ENCODE assay signal across 21 cellular contexts in genomic region chr10:83427101-83427500, GRCh38.
DNase-seq lines count a peak whose midpoint lies in the region; ATAC-seq and TF ChIP-seq lines count a peak whose summit lies in the region.
"Had no signal": no experiment of that assay in that cellular context is flagged by ENCODE, and none has a peak within 500 bp of the region (broad histone marks: within the 10 kb centered on the region; RNA-seq: fewer than 3 reads in every experiment).

No MANE protein-coding gene starts in this region.

- H3K9me3 Mint-ChIP-seq in GM23338, result peaks cover 23% of the 10 kb centered on the region
- H3K9me3 Mint-ChIP-seq in glutamatergic neuron (ENCODE audit: unreplicated experiment), result no peaks in the 10 kb centered on the region
- peaks cover 24% of the 10 kb centered on the region for H3K9me3 Mint-ChIP-seq in nephron

- no peaks in the 10 kb centered on the region for H3K9me3 ChIP-seq in OCI-LY7 (ENCODE audit: low read length)
- H3K9me3 ChIP-seq: A549, BLaER1, Caco-2 had no signal

- no peak overlapping the region for H3K4ac ChIP-seq in mesendoderm (ENCODE audit: low read depth, low read length)

- POLR2A ChIA-PET in OCI-LY7 (lab: Charles Lee), result no interaction called here

- H3K4me1 ChIP-seq in GM23338 (ENCODE audit: insufficient read depth) (peaks cover 2% of the 10 kb centered on the region; the same call in 1 of the 2 replicates), mesendoderm (ENCODE audit: control insufficient read depth, low read depth, low read length) (no peaks in the 10 kb centered on the region), OCI-LY7 (ENCODE audit: insufficient read depth, low read length, poor library complexity, severe bottlenecking) (no peaks in the 10 kb centered on the region)
- H3K4me1 ChIP-seq: A549, BLaER1 had no signal

- no peak overlapping the region for H2BK120ac ChIP-seq in mesendoderm (ENCODE audit: low read depth, low read length)

- H3K36me3 ChIP-seq in GM23338 (ENCODE audit: insufficient read depth), result no peaks in the 10 kb centered on the region
- no peaks in the 10 kb centered on the region for H3K36me3 ChIP-seq in mesendoderm (ENCODE audit: control insufficient read depth, insufficient read depth, low read length)
- no peaks in the 10 kb centered on the region for H3K36me3 ChIP-seq in OCI-LY7 (ENCODE audit: insufficient read depth, low read length)
- H3K36me3 ChIP-seq: BLaER1 had no signal

- no peak overlapping the region for H2AK5ac ChIP-seq in mesendoderm (ENCODE audit: low read length)

- no peaks in the 10 kb centered on the region for H3K27me3 Mint-ChIP-seq in GM23338 (ENCODE audit: insufficient read depth, low read depth, poor library complexity)
- peaks cover 3% of the 10 kb centered on the region for H3K27me3 Mint-ChIP-seq in glutamatergic neuron (ENCODE audit: unreplicated experiment)
- H3K27me3 Mint-ChIP-seq in nephron (ENCODE audit: low read depth), result no peaks in the 10 kb centered on the region
- H3K27me3 Mint-ChIP-seq: CD4-positive, CD25-positive, alpha-beta regulatory T cell had no signal

- no peak overlapping the region for H2BK5ac ChIP-seq in mesendoderm (ENCODE audit: low read length)

- H3K56ac ChIP-seq in mesendoderm (ENCODE audit: low read length), result no peak overlapping the region

- H4K5ac ChIP-seq in mesendoderm (ENCODE audit: low read length), result no peak overlapping the region

- H3K4me2 ChIP-seq in GM23338 (no peak overlapping the region), mesendoderm (ENCODE audit: low read length) (no peak overlapping the region), OCI-LY7 (ENCODE audit: low read length) (no peak overlapping the region)
- H3K4me2 ChIP-seq: A549, BLaER1 had no signal

- H3K9ac ChIP-seq in mesendoderm (ENCODE audit: low read length), result no peak overlapping the region
- H3K9ac ChIP-seq: BLaER1 had no signal

- no peak overlapping the region for H3K4me3 Mint-ChIP-seq in GM23338
- H3K4me3 Mint-ChIP-seq in glutamatergic neuron (ENCODE audit: unreplicated experiment), result no peak overlapping the region
- no peak overlapping the region for H3K4me3 Mint-ChIP-seq in nephron
- H3K4me3 Mint-ChIP-seq: CD4-positive, CD25-positive, alpha-beta regulatory T cell; CD8-positive, alpha-beta T cell had no signal

- H4K8ac ChIP-seq in mesendoderm (ENCODE audit: low read depth, low read length), result no peak overlapping the region

- no peak overlapping the region for H3K27ac ChIP-seq in GM23338 (ENCODE audit: low read depth)
- H3K27ac ChIP-seq in mesendoderm (ENCODE audit: low read depth, low read length), result no peak overlapping the region
- H3K27ac ChIP-seq in OCI-LY7 (ENCODE audit: low read depth, low read length, poor library complexity, severe bottlenecking), result no peak overlapping the region
- H3K27ac ChIP-seq: A549, BLaER1, C4-2B had no signal

- no peaks in the 10 kb centered on the region for H3K79me1 ChIP-seq in mesendoderm (ENCODE audit: low read length)

- WGBS in mesendoderm (ENCODE audit: extremely low coverage, insufficient coverage, low lambda C conversion rate), result no CpG with 5 or more reads among the region's 4 CpGs

- peak overlapping the region; percentile 9; the same call in 1 of the 2 replicates for H2AFZ ChIP-seq in GM23338
- H2AFZ ChIP-seq in OCI-LY7 (ENCODE audit: low read length), result no peak overlapping the region

- no peaks in the 10 kb centered on the region for H4K20me1 ChIP-seq in GM23338 (replicated peaks; ENCODE audit: insufficient read depth)
- no peaks in the 10 kb centered on the region for H4K20me1 ChIP-seq in OCI-LY7 (ENCODE audit: insufficient read depth, low read length)
- H4K20me1 ChIP-seq: BLaER1 had no signal

- H3K27ac Mint-ChIP-seq in GM23338 (no peak overlapping the region), glutamatergic neuron (ENCODE audit: unreplicated experiment) (peak overlapping the region; percentile 30), nephron (peak overlapping the region in 2 of 3 experiments; percentile 27 to 69)
- H3K27ac Mint-ChIP-seq: CD4-positive, CD25-positive, alpha-beta regulatory T cell; CD8-positive, alpha-beta T cell had no signal

- H3K79me2 ChIP-seq in GM23338 (replicated peaks; ENCODE audit: insufficient read depth) (no peaks in the 10 kb centered on the region), mesendoderm (ENCODE audit: control insufficient read depth, insufficient read depth, low read length) (no peaks in the 10 kb centered on the region), OCI-LY7 (ENCODE audit: insufficient read depth, low read depth, low read length) (no peaks in the 10 kb centered on the region)

- H3K4me3 ChIP-seq in GM23338, result no peak overlapping the region
- H3K4me3 ChIP-seq in mesendoderm (ENCODE audit: low read length), result no peak overlapping the region
- no peak overlapping the region for H3K4me3 ChIP-seq in OCI-LY7 (ENCODE audit: low read depth, low read length, poor library complexity, severe bottlenecking)
- H3K4me3 ChIP-seq: A549, BLaER1 had no signal

- no peak overlapping the region for H3K23ac ChIP-seq in mesendoderm (ENCODE audit: low read length)

- intact Hi-C loops in OCI-LY7 (cut with micrococcal nuclease; ENCODE audit: unreplicated experiment), result no loop called here

- peaks cover 23% of the 10 kb centered on the region for H3K4me1 Mint-ChIP-seq in GM23338
- H3K4me1 Mint-ChIP-seq in glutamatergic neuron (ENCODE audit: low read depth, unreplicated experiment), result peaks cover 7% of the 10 kb centered on the region
- H3K4me1 Mint-ChIP-seq in nephron, result no peaks in the 10 kb centered on the region
- H3K4me1 Mint-ChIP-seq: CD4-positive, CD25-positive, alpha-beta regulatory T cell had no signal

- CTCF ChIA-PET in OCI-LY7 (lab: Charles Lee; ENCODE audit: unreplicated experiment), result no interaction called here

- H3K18ac ChIP-seq in mesendoderm (ENCODE audit: low read length), result no peak overlapping the region

- DNase-seq in Ammon's horn (ENCODE audit: low spot score), result peak; percentile 2
- DNase-seq in GM23338 (ENCODE audit: low spot score), result no peak
- DNase-seq in glutamatergic neuron, result peak; percentile 16
- no peak for DNase-seq in mesendoderm
- no peak for DNase-seq in OCI-LY7 (ENCODE audit: low spot score)
- DNase-seq in stimulated activated CD4-positive, alpha-beta T cell treated with anti-CD3 and anti-CD28 coated beads, Interleukin-1b, Interleukin-23, amount 100 ng/mL, for 48 hours, result no peak
- DNase-seq: 8988T; ACHN; AML-193; Caco-2; CD4-positive, CD25-positive, alpha-beta regulatory T cell; CD8-positive, alpha-beta T cell; DMS153; DND-41; H7; HCEC 1CT had no signal

- ATAC-seq in GM23338, result no peak
- no peak for ATAC-seq in HG03097 (IDR thresholded peaks at IDR 0.05; ENCODE audit: low FRiP score, unreplicated experiment)
- ATAC-seq: A549; CD8-positive, alpha-beta T cell had no signal

- H3K9me2 ChIP-seq in GM23338 (ENCODE audit: insufficient read depth) (peaks cover 8% of the 10 kb centered on the region; the same call in 1 of the 2 replicates), OCI-LY7 (ENCODE audit: insufficient read depth, low read length) (no peaks in the 10 kb centered on the region)

- BruUV-seq in OCI-LY7 (replicated peaks; lab: Mats Ljungman, UMichigan), result no TSS peak

- no peaks in the 10 kb centered on the region for H3F3A ChIP-seq in GM23338 (replicated peaks; ENCODE audit: low read depth)

- H3K27me3 ChIP-seq in GM23338 (ENCODE audit: insufficient read depth) (no peaks in the 10 kb centered on the region), mesendoderm (ENCODE audit: insufficient read depth, low read length, poor library complexity) (no peaks in the 10 kb centered on the region)
- H3K27me3 ChIP-seq: BLaER1 had no signal

- TF ChIP-seq CTCF in GM23338 (conservative IDR thresholded peaks at IDR 0.05; ENCODE audit: low read depth in 2 of 2) (no peak), glutamatergic neuron (IDR thresholded peaks at IDR 0.05; ENCODE audit: partially characterized antibody, unreplicated experiment) (no peak), nephron (IDR thresholded peaks at IDR 0.05; ENCODE audit: unreplicated experiment in 3 of 3) (no peak), OCI-LY7 (conservative IDR thresholded peaks at IDR 0.05; ENCODE audit: low read length) (no peak)

- H3K36me3 Mint-ChIP-seq in GM23338 (ENCODE audit: low read depth) (peaks cover 25% of the 10 kb centered on the region; the same call in 2 of the 3 replicates), glutamatergic neuron (ENCODE audit: unreplicated experiment) (peaks cover 5% of the 10 kb centered on the region), nephron (ENCODE audit: low read depth) (peaks cover 8% of the 10 kb centered on the region)
- H3K36me3 Mint-ChIP-seq: CD4-positive, CD25-positive, alpha-beta regulatory T cell; CD8-positive, alpha-beta T cell had no signal

- H2BK15ac ChIP-seq in mesendoderm (replicated peaks; ENCODE audit: low read depth), result no peak overlapping the region

TF ChIP-seq in GM23338, 12 proteins besides CTCF, POLR2A, EP300 and RAD21 (continues in another document):
- no peak for TF ChIP-seq CREB1 (CRISPR knock-in tag; IDR thresholded peaks at IDR 0.05; ENCODE audit: low read depth)
- TF ChIP-seq REST (IDR thresholded peaks at IDR 0.05; ENCODE audit: unreplicated experiment), result no peak

Comparison
In these comparisons a context has a peak if more than half of its experiments do, and no peak if none do; other contexts are left out.
1. DNase-seq: peak in Ammon's horn (single experiment) and glutamatergic neuron (single experiment); none in GM23338 (single experiment), mesendoderm (single experiment), OCI-LY7 (single experiment) and stimulated activated CD4-positive, alpha-beta T cell treated with anti-CD3 and anti-CD28 coated beads, Interleukin-1b, Interleukin-23, amount 100 ng/mL, for 48 hours (single experiment).